9 cellular contexts compared by ENCODE assay signal in the genomic region with DNA sequence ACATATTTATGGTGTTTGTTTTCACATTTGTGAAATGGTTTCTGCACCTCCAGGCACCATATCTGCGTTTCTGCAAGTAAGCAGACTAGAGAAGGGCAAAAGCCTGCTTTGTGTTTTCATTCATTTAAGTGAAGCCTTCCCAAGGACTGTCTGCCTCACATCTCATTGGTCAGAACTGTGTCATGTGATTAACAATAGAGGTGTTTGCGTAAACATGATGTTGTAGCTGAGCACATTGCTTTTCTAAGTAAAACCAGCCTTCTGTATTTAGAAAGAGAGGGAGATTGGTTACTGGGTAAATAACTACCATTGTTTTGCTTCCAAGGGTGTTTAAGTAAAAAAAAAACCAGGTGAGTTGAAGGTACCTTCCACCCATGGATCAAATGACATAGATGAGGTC. TPM values are rescaled to one million over a fixed set of nuclear protein-coding genes. Genes with fewer than 3 reads are reported as not detected.
DNase-seq lines count a peak whose midpoint lies in the region; ATAC-seq and TF ChIP-seq lines count a peak whose summit lies in the region.
"Had no signal": no experiment of that assay in that cellular context is flagged by ENCODE, and none has a peak within 500 bp of the region (broad histone marks: within the 10 kb centered on the region; RNA-seq: fewer than 3 reads in every experiment).

No MANE protein-coding gene starts in this region.

- H3K4me3 Mint-ChIP-seq in MCF 10A (ENCODE audit: unreplicated experiment): no peak overlapping the region

- no peak for TF ChIP-seq POLR2A in breast epithelium (IDR thresholded peaks at IDR 0.05)
- no peak for TF ChIP-seq POLR2A in Peyer's patch (IDR thresholded peaks at IDR 0.05)
- no peak for TF ChIP-seq POLR2A in transverse colon (IDR thresholded peaks at IDR 0.05)

- H3K36me3 ChIP-seq in breast epithelium (peaks cover 3% of the 10 kb centered on the region), Peyer's patch (no peaks in the 10 kb centered on the region), iPS-15b (ENCODE audit: control insufficient read depth, insufficient read depth, low read length) (no peaks in the 10 kb centered on the region), transverse colon (peaks cover 0 to 8% (median 0%) of the 10 kb centered on the region in 4 donors)
- H3K36me3 ChIP-seq: brain microvascular endothelial cell had no signal

- intact Hi-C loops in breast epithelium (cut with DNase I; ENCODE audit: low total_unique reads) (no loop called here), MCF 10A (cut with micrococcal nuclease) (no loop called here), transverse colon (cut with DNase I; ENCODE audit: low total_unique reads) (no loop called here)

- CTCF ChIA-PET in MCF 10A (lab: Yijun Ruan, JAX): interaction anchor here (0.6 to 1.4 kb wide), 3 partner anchors 109 to 539 kb away, joined by 3 read pairs; no protein-coding TSS in a partner anchor

- H3K27ac Mint-ChIP-seq in MCF 10A (ENCODE audit: low read depth, unreplicated experiment): no peak overlapping the region

- in situ Hi-C loops in transverse colon (cut with MboI; ENCODE audit: low pct_ligation_motif_present in 1 of 4, low pct_unique_long_range_greater_than_20kb in 1 of 4, low sequenced_read_pairs in 3 of 4): no loop called here

- no peaks in the 10 kb centered on the region for H3K36me3 Mint-ChIP-seq in MCF 10A (ENCODE audit: insufficient read depth, unreplicated experiment)

- H3K27ac ChIP-seq in breast epithelium (peak overlapping the region; percentile 77 to 78), Peyer's patch (peak overlapping the region in 3 of 4 donors; percentile 63 to 86 (median 85)), transverse colon (peak overlapping the region; percentile 70 to 86 (median 84))

- BruUV-seq in MCF 10A (replicated peaks; lab: Mats Ljungman, UMichigan): no TSS peak

- TF ChIP-seq CTCF in breast epithelium (IDR thresholded peaks at IDR 0.05) (no peak), MCF 10A (IDR thresholded peaks at IDR 0.05; ENCODE audit: unreplicated experiment) (no peak), Peyer's patch (IDR thresholded peaks at IDR 0.05) (no peak), transverse colon (IDR thresholded peaks at IDR 0.05) (no peak)

- peak overlapping the region; percentile 12 for H3K9ac ChIP-seq in iPS-15b (ENCODE audit: low read depth, low read length)

- 80 to 84% methylated on average over 1 to 2 of the region's 2 CpGs for WGBS in transverse colon (ENCODE audit: low coverage in 1 of 2), 2 donors

- peaks cover 17% of the 10 kb centered on the region for H3K4me1 Mint-ChIP-seq in MCF 10A (ENCODE audit: insufficient read depth, unreplicated experiment)

- H3K27me3 Mint-ChIP-seq in MCF 10A (ENCODE audit: insufficient read depth, unreplicated experiment): no peaks in the 10 kb centered on the region

- H3K4me3 ChIP-seq in breast epithelium (no peak overlapping the region), Peyer's patch (no peak overlapping the region), iPS-15b (ENCODE audit: low read depth, low read length) (no peak overlapping the region), transverse colon (no peak overlapping the region)

- no peaks in the 10 kb centered on the region for H3K9me3 Mint-ChIP-seq in MCF 10A (ENCODE audit: unreplicated experiment)

- no peak for ATAC-seq in GM19023 (IDR thresholded peaks at IDR 0.05; ENCODE audit: unreplicated experiment)

- no peaks in the 10 kb centered on the region for H3K4me1 ChIP-seq in breast epithelium
- H3K4me1 ChIP-seq in Peyer's patch: peaks cover 0 to 15% (median 6%) of the 10 kb centered on the region in 4 donors
- H3K4me1 ChIP-seq in iPS-15b (ENCODE audit: control insufficient read depth, insufficient read depth, low read length): peaks cover 17% of the 10 kb centered on the region
- peaks cover 0 to 51% (median 24%) of the 10 kb centered on the region in 4 donors for H3K4me1 ChIP-seq in transverse colon

- H3K9me3 ChIP-seq in breast epithelium (peaks cover 0 to 1% of the 10 kb centered on the region in 2 donors), Peyer's patch (no peaks in the 10 kb centered on the region), iPS-15b (ENCODE audit: control insufficient read depth, insufficient read depth, low read length) (no peaks in the 10 kb centered on the region), transverse colon (no peaks in the 10 kb centered on the region)

- TF ChIP-seq EP300 in transverse colon (IDR thresholded peaks at IDR 0.05; ENCODE audit: low read depth): no peak

- DNase-seq in breast epithelium (ENCODE audit: low spot score in 2 of 2) (no peak), MCF 10A (ENCODE audit: unreplicated experiment) (no peak), Peyer's patch (no peak), transverse colon (no peak), globus pallidus (ENCODE audit: low spot score) (no peak)
- no peak for DNase-seq in stimulated activated CD8-positive, alpha-beta memory T cell treated with anti-CD3 and anti-CD28 coated beads, Interleukin-4, amount 100 ng/mL, for 48 hours
- DNase-seq: brain microvascular endothelial cell had no signal

- POLR2A ChIA-PET in MCF 10A (lab: Yijun Ruan, JAX): interaction anchor here (0.6 to 1.4 kb wide), 3 partner anchors 73 to 625 kb away, joined by 3 to 4 read pairs (median 3); no protein-coding TSS in a partner anchor

- H3K27me3 ChIP-seq in breast epithelium (no peaks in the 10 kb centered on the region), Peyer's patch (no peaks in the 10 kb centered on the region), iPS-15b (ENCODE audit: control insufficient read depth, insufficient read depth, low read length) (no peaks in the 10 kb centered on the region), transverse colon (no peaks in the 10 kb centered on the region)
- H3K27me3 ChIP-seq: brain microvascular endothelial cell had no signal

RNA-seq across cellular contexts. Expression of a gene that starts 39.7 kb away (rescaled TPM):
- total RNA-seq in breast epithelium: 10 to 100 TPM; 31.8 to 54.4 (median 50.9) TPM
- 7.1 and 8.8 TPM in 2 replicates for total RNA-seq in MCF 10A (2022)
- 100 to 1,000 TPM in 2 of 4 donors, 10 to 100 TPM in 2; 54.5 to 114 (median 84.8) TPM for total RNA-seq in Peyer's patch
- 100 to 1,000 TPM in 3 of 4 donors, 10 to 100 TPM in 1; 54.7 to 177 (median 128) TPM for total RNA-seq in transverse colon
